Comparison of ENCODE assay signal across 2 cellular contexts in genomic region chr1:241411776-241412338, GRCh38.
TF ChIP-seq lines count a peak whose summit lies in the region.

No MANE protein-coding gene starts in this region.

TF ChIP-seq in IMR-90, 13 proteins besides CTCF, POLR2A, EP300 and RAD21:
- no peak for TF ChIP-seq USF2 (IDR thresholded peaks at IDR 0.05; ENCODE audit: low read depth, low read length)
- no peak for TF ChIP-seq NFE2L2 (IDR thresholded peaks at IDR 0.05; ENCODE audit: low read depth, low read length)
- no peak for TF ChIP-seq MAZ (IDR thresholded peaks at IDR 0.05; ENCODE audit: borderline replicate concordance, low read depth, low read length)
- no peak for TF ChIP-seq MAFK (IDR thresholded peaks at IDR 0.05; ENCODE audit: low read depth, low read length)
- no peak for TF ChIP-seq RFX5 (IDR thresholded peaks at IDR 0.05; ENCODE audit: low read depth, low read length)
- no peak for TF ChIP-seq RCOR1 (IDR thresholded peaks at IDR 0.05; ENCODE audit: insufficient replicate concordance, low read length)
- TF ChIP-seq FOS (IDR thresholded peaks at IDR 0.05; ENCODE audit: low read depth, low read length): no peak
- TF ChIP-seq ELK1 (IDR thresholded peaks at IDR 0.05; ENCODE audit: borderline replicate concordance, low read depth, low read length): no peak
- no peak for TF ChIP-seq CHD1 (IDR thresholded peaks at IDR 0.05; ENCODE audit: low read depth, low read length)
- TF ChIP-seq CEBPB (IDR thresholded peaks at IDR 0.05; ENCODE audit: low read depth, low read length): no peak
- TF ChIP-seq BHLHE40 (IDR thresholded peaks at IDR 0.05; ENCODE audit: low read depth, low read length): no peak

TF ChIP-seq in K562, 482 proteins besides CTCF, POLR2A, EP300 and RAD21 (continued from another document):
- TF ChIP-seq ZMIZ1 (IDR thresholded peaks at IDR 0.05; ENCODE audit: low read depth in 2 of 2, low read length in 2 of 2): no peak
TF ChIP-seq in K562: peak in this region for 1.
